Comparison of ENCODE assay signal across 10 cellular contexts in the genomic region with DNA sequence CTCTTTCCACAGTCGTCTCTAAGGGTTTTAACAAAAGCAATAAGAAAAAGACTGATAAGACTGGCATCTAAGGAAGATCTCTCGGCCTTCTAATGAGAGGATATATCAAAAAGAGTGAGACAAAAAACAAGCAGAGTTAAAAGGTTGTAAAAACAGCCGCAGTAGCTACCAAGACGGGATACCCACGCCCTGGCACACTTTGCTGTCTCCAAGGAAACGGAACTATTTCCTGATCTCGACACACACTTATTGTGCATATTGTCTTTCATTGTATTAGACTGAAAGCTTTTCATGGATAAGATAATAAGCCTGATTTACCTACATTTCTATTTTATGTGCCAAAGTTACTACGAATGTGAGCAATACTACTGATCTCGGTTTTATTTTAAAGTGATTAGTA.
DNase-seq lines count a peak whose midpoint lies in the region; ATAC-seq, FAIRE-seq and TF ChIP-seq lines count a peak whose summit lies in the region.
"Had no signal": no experiment of that assay in that cellular context is flagged by ENCODE, and none has a peak within 500 bp of the region (broad histone marks: within the 10 kb centered on the region; RNA-seq: fewer than 3 reads in every experiment).

No MANE protein-coding gene starts in this region.

- no peak for ATAC-seq in PC-3

- H3F3A ChIP-seq in PC-3 (ENCODE audit: low read length, unreplicated experiment), result no peaks in the 10 kb centered on the region
- no peaks in the 10 kb centered on the region for H3F3A ChIP-seq in smooth muscle cell (ENCODE audit: low read depth)

- TF ChIP-seq CTCF in PC-3 (conservative IDR thresholded peaks at IDR 0.05; ENCODE audit: low read depth, low read length), result no peak
- no peak for TF ChIP-seq CTCF in hepatocyte (IDR thresholded peaks at IDR 0.05; ENCODE audit: poor library complexity)
- no peak for TF ChIP-seq CTCF in smooth muscle cell (IDR thresholded peaks at IDR 0.05; ENCODE audit: borderline replicate concordance, insufficient read depth, poor library complexity, severe bottlenecking)

- H3K9me2 ChIP-seq in PC-3 (replicated peaks; ENCODE audit: low read length) (no peaks in the 10 kb centered on the region), hepatocyte (replicated peaks; ENCODE audit: insufficient read depth) (no peaks in the 10 kb centered on the region)

- H3K9ac ChIP-seq in BLaER1 (no peak overlapping the region), PC-3 (ENCODE audit: low read length) (no peak overlapping the region), smooth muscle cell (ENCODE audit: low read depth) (no peak overlapping the region)

- no peak for TF ChIP-seq POLR2A in GM12892 (IDR thresholded peaks at IDR 0.05; ENCODE audit: low read depth, low read length)

- WGBS in hepatocyte (ENCODE audit: low lambda C conversion rate, missing lambda C conversion rate), result 55% methylated on average over 9 of the region's 9 CpGs
- 58% methylated on average over 9 of the region's 9 CpGs for WGBS in smooth muscle cell (ENCODE audit: low lambda C conversion rate)

- H2AFZ ChIP-seq in PC-3 (ENCODE audit: low read length) (no peak overlapping the region), hepatocyte (no peak overlapping the region), smooth muscle cell (ENCODE audit: low read depth) (peak overlapping the region; percentile 5)

- H3K4me3 ChIP-seq in BLaER1, result no peak overlapping the region
- no peak overlapping the region for H3K4me3 ChIP-seq in PC-3 (ENCODE audit: low read length)
- no peak overlapping the region for H3K4me3 ChIP-seq in hepatocyte
- no peak overlapping the region for H3K4me3 ChIP-seq in smooth muscle cell
- H3K4me3 ChIP-seq in CD8-positive, alpha-beta memory T cell (ENCODE audit: low read length), result no peak overlapping the region

- no peaks in the 10 kb centered on the region for H3K36me3 ChIP-seq in BLaER1
- no peaks in the 10 kb centered on the region for H3K36me3 ChIP-seq in PC-3 (ENCODE audit: low read depth, low read length)
- H3K36me3 ChIP-seq in hepatocyte (replicated peaks; ENCODE audit: insufficient read depth, low read depth), result no peaks in the 10 kb centered on the region
- no peaks in the 10 kb centered on the region for H3K36me3 ChIP-seq in smooth muscle cell (ENCODE audit: low read depth)
- no peaks in the 10 kb centered on the region for H3K36me3 ChIP-seq in CD8-positive, alpha-beta memory T cell (ENCODE audit: insufficient read depth, low read length)

- peaks cover 0 to 5% (median 3%) of the 10 kb centered on the region in 5 donors for H3K9me3 Mint-ChIP-seq in CD8-positive, alpha-beta memory T cell

- H3K79me2 ChIP-seq in PC-3 (ENCODE audit: low read length) (no peaks in the 10 kb centered on the region), hepatocyte (no peaks in the 10 kb centered on the region), smooth muscle cell (ENCODE audit: low read depth) (no peaks in the 10 kb centered on the region)

- H3K36me3 Mint-ChIP-seq in CD8-positive, alpha-beta memory T cell, result no peaks in the 10 kb centered on the region

- no peak overlapping the region for H3K27ac Mint-ChIP-seq in CD8-positive, alpha-beta memory T cell

- H4K20me1 ChIP-seq in BLaER1 (no peaks in the 10 kb centered on the region), PC-3 (ENCODE audit: low read length) (no peaks in the 10 kb centered on the region), hepatocyte (ENCODE audit: insufficient read depth, poor library complexity, severe bottlenecking) (no peaks in the 10 kb centered on the region), smooth muscle cell (ENCODE audit: low read depth) (no peaks in the 10 kb centered on the region)

- no peaks in the 10 kb centered on the region for H3K4me1 Mint-ChIP-seq in CD8-positive, alpha-beta memory T cell

- peak overlapping the region; percentile 64; the same call in 1 of the 2 replicates for H3K4me2 ChIP-seq in BLaER1
- 0 out of 2 replicates have a peak overlapping the region, but pooled peaks have one; percentile 17 for H3K4me2 ChIP-seq in PC-3 (ENCODE audit: low read length)
- H3K4me2 ChIP-seq in hepatocyte, result peak overlapping the region; percentile 23
- peak overlapping the region; percentile 64 for H3K4me2 ChIP-seq in smooth muscle cell

- no TSS peak for BruUV-seq in PC-3 (replicated peaks; lab: Mats Ljungman, UMichigan)

- FAIRE-seq in GM12892 (lab: Jason Lieb, UNC), result no peak

- POLR2A ChIA-PET in PC-3 (lab: Charles Lee; ENCODE audit: unreplicated experiment), result no interaction called here
- POLR2A ChIA-PET in CD8-positive, alpha-beta memory T cell (lab: Charles Lee), result no interaction called here

- H3K27ac ChIP-seq in BLaER1, result no peak overlapping the region
- no peak overlapping the region for H3K27ac ChIP-seq in PC-3 (ENCODE audit: low read length)
- no peak overlapping the region for H3K27ac ChIP-seq in hepatocyte
- no peak overlapping the region for H3K27ac ChIP-seq in smooth muscle cell (ENCODE audit: low read depth)
- H3K27ac ChIP-seq in CD8-positive, alpha-beta memory T cell (ENCODE audit: low read depth, low read length), result no peak overlapping the region

- peaks cover 14% of the 10 kb centered on the region for H3K4me1 ChIP-seq in BLaER1
- H3K4me1 ChIP-seq in PC-3 (ENCODE audit: insufficient read depth, low read length), result peaks cover 6% of the 10 kb centered on the region; the same call in 1 of the 2 replicates
- peaks cover 13% of the 10 kb centered on the region for H3K4me1 ChIP-seq in hepatocyte (ENCODE audit: insufficient read depth)
- H3K4me1 ChIP-seq in smooth muscle cell (ENCODE audit: low read depth), result no peaks in the 10 kb centered on the region
- no peaks in the 10 kb centered on the region for H3K4me1 ChIP-seq in CD8-positive, alpha-beta memory T cell (ENCODE audit: insufficient read depth, low read length)

- H3K9me3 ChIP-seq in BLaER1, result peaks cover 15% of the 10 kb centered on the region
- no peaks in the 10 kb centered on the region for H3K9me3 ChIP-seq in PC-3 (ENCODE audit: low read length)
- H3K9me3 ChIP-seq in hepatocyte (ENCODE audit: low read depth), result no peaks in the 10 kb centered on the region
- H3K9me3 ChIP-seq in smooth muscle cell (replicated peaks; ENCODE audit: low read depth), result no peaks in the 10 kb centered on the region
- no peaks in the 10 kb centered on the region for H3K9me3 ChIP-seq in CD8-positive, alpha-beta memory T cell (ENCODE audit: low read length)

- CTCF ChIA-PET in PC-3 (lab: Charles Lee), result no interaction called here
- CTCF ChIA-PET in CD8-positive, alpha-beta memory T cell (lab: Charles Lee), result no interaction called here

- intact Hi-C loops in PC-3 (cut with micrococcal nuclease), result no loop called here

- no peak overlapping the region for H3K4me3 Mint-ChIP-seq in CD8-positive, alpha-beta memory T cell

- H3K27me3 Mint-ChIP-seq in CD8-positive, alpha-beta memory T cell, result peaks cover 8 to 23% of the 10 kb centered on the region in 2 donors

- DNase-seq in PC-3, result no peak
- no peak for DNase-seq in hepatocyte (ENCODE audit: low spot score)
- no peak for DNase-seq in smooth muscle cell (lab: John Stamatoyannopoulos, UW; ENCODE audit: unreplicated experiment)
- DNase-seq in GM12892 (ENCODE audit: insufficient read length), result no peak
- no peak for DNase-seq in kidney tubule cell (ENCODE audit: low spot score)
- no peak for DNase-seq in CD8-positive, alpha-beta memory T cell
- DNase-seq: IMR-90, NCI-H2081 treated with DMSO at 0.1 percent for 48 hours, NCI-H446 had no signal

- no peaks in the 10 kb centered on the region for H3K27me3 ChIP-seq in BLaER1
- H3K27me3 ChIP-seq in PC-3 (ENCODE audit: low read length), result no peaks in the 10 kb centered on the region
- H3K27me3 ChIP-seq in hepatocyte, result no peaks in the 10 kb centered on the region
- H3K27me3 ChIP-seq in smooth muscle cell (ENCODE audit: low read depth), result no peaks in the 10 kb centered on the region
- no peaks in the 10 kb centered on the region for H3K27me3 ChIP-seq in CD8-positive, alpha-beta memory T cell (ENCODE audit: insufficient read depth, low read length, poor library complexity, severe bottlenecking)
